Comparison of ENCODE assay signal across 19 cellular contexts in the genomic region with DNA sequence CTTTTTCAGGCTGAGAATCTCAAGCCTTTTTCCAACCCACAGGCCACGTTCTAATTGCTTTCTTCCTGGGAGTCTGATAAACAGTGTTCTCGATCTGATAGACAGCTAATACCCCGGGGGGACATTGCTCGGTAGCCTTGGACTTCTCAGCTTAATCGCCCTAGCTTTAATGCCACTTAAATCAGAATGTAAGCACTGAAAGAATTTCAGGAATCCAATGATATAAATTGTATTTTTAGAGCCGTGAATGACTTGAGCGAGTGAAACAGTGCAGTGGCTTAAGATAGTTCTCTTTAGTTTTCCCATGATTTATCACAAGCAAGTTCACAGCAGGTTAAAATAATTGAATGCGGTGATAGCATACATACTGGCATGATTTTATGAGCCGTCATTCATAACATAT.
DNase-seq lines count a peak whose midpoint lies in the region; ATAC-seq and TF ChIP-seq lines count a peak whose summit lies in the region.
"Had no signal": no experiment of that assay in that cellular context is flagged by ENCODE, and none has a peak within 500 bp of the region (broad histone marks: within the 10 kb centered on the region; RNA-seq: fewer than 3 reads in every experiment).

No MANE protein-coding gene starts in this region.

- no peak overlapping the region for H3K9ac ChIP-seq in smooth muscle cell (ENCODE audit: low read depth)
- H3K9ac ChIP-seq: parathyroid adenoma had no signal

- H3K27ac ChIP-seq in brain microvascular endothelial cell (peak overlapping the region; percentile 78), smooth muscle cell (ENCODE audit: low read depth) (peak overlapping the region; percentile 43)
- H3K27ac ChIP-seq: parathyroid adenoma had no signal

- H3K4me3 Mint-ChIP-seq in T-helper 17 cell: no peak overlapping the region
- H3K4me3 Mint-ChIP-seq: activated T-helper 1 cell treated with anti-CD3 and anti-CD28 coated beads, Interleukin-12 subunit alpha, Interleukin-12 subunit beta, Interleukin-2, Interleukin-4 antibody, amounts not matched to agents 30 ng/mL and 10 ng/mL and 1 ng/mL, durations not matched to agents 14 hours and 24 hours and 36 hours; brain; GM23338 had no signal

- no peaks in the 10 kb centered on the region for H3K9me3 ChIP-seq in smooth muscle cell (replicated peaks; ENCODE audit: low read depth)
- H3K9me3 ChIP-seq in T-helper 17 cell (ENCODE audit: control insufficient read depth, low read length, poor library complexity, severe bottlenecking): no peaks in the 10 kb centered on the region
- H3K9me3 ChIP-seq: vagina had no signal

- WGBS in smooth muscle cell (ENCODE audit: low lambda C conversion rate): 8% methylated on average over 9 of the region's 9 CpGs

- peak overlapping the region; percentile 76 for H3K4me2 ChIP-seq in smooth muscle cell
- H3K4me2 ChIP-seq: GM23338 had no signal

- no peaks in the 10 kb centered on the region for H3K36me3 Mint-ChIP-seq in T-helper 17 cell (ENCODE audit: low read depth)
- H3K36me3 Mint-ChIP-seq: brain had no signal

- TF ChIP-seq CTCF in brain microvascular endothelial cell (IDR thresholded peaks at IDR 0.05; ENCODE audit: low read depth, low read length, missing control alignments): no peak
- TF ChIP-seq CTCF in smooth muscle cell (IDR thresholded peaks at IDR 0.05; ENCODE audit: borderline replicate concordance, insufficient read depth, poor library complexity, severe bottlenecking): no peak

- H3K36me3 ChIP-seq in brain microvascular endothelial cell (replicated peaks) (no peaks in the 10 kb centered on the region), smooth muscle cell (ENCODE audit: low read depth) (no peaks in the 10 kb centered on the region)
- H3K36me3 ChIP-seq: vagina had no signal

- H3K27me3 Mint-ChIP-seq in T-helper 17 cell: no peaks in the 10 kb centered on the region

- ATAC-seq in HG03108 (IDR thresholded peaks at IDR 0.05; ENCODE audit: unreplicated experiment) (no peak), T-helper 17 cell (no peak)
- ATAC-seq: GM23338 had no signal

- H3K27me3 ChIP-seq in brain microvascular endothelial cell (replicated peaks) (no peaks in the 10 kb centered on the region), smooth muscle cell (ENCODE audit: low read depth) (no peaks in the 10 kb centered on the region)
- H3K27me3 ChIP-seq: vagina had no signal

- H3K4me1 Mint-ChIP-seq in T-helper 17 cell: no peaks in the 10 kb centered on the region
- H3K4me1 Mint-ChIP-seq: GM23338 had no signal

- peak; percentile 14 for DNase-seq in GM03348 (ENCODE audit: low spot score)
- peak; percentile 75 for DNase-seq in brain microvascular endothelial cell
- DNase-seq in hepatic stellate cell (ENCODE audit: low spot score): peak; percentile 57
- DNase-seq in smooth muscle cell (lab: John Stamatoyannopoulos, UW; ENCODE audit: unreplicated experiment): no peak
- no peak for DNase-seq in SW480 (ENCODE audit: low spot score)
- DNase-seq in T-helper 17 cell: no peak
- no peak for DNase-seq in NCI-H2029 (lab: John Stamatoyannopoulos, UW)
- DNase-seq: activated CD4-positive, alpha-beta T cell treated with anti-CD3 and anti-CD28 coated beads, Interleukin-2, amount 50 U/mL, for 1 hour; C1 segment of cervical spinal cord; GDM1; mammary epithelial cell; NCI-H1930; NCI-H82 had no signal

- peaks cover 6% of the 10 kb centered on the region for H3K4me1 ChIP-seq in smooth muscle cell (ENCODE audit: low read depth)
- H3K4me1 ChIP-seq: parathyroid adenoma, vagina had no signal

- H3K4me3 ChIP-seq in brain microvascular endothelial cell (ENCODE audit: low read depth, low read length): peak overlapping the region; percentile 13
- no peak overlapping the region for H3K4me3 ChIP-seq in smooth muscle cell
- H3K4me3 ChIP-seq: GM23338, vagina had no signal

- H3F3A ChIP-seq in smooth muscle cell (ENCODE audit: low read depth): no peaks in the 10 kb centered on the region

- in situ Hi-C loops in brain microvascular endothelial cell (cut with HindIII; ENCODE audit: low pct_ligation_motif_present, low sequenced_read_pairs): no loop called here

- no peaks in the 10 kb centered on the region for H4K20me1 ChIP-seq in smooth muscle cell (ENCODE audit: low read depth)

- H3K27ac Mint-ChIP-seq in T-helper 17 cell: no peak overlapping the region
- H3K27ac Mint-ChIP-seq: activated T-helper 1 cell treated with anti-CD3 and anti-CD28 coated beads, Interleukin-12 subunit alpha, Interleukin-12 subunit beta, Interleukin-2, Interleukin-4 antibody, amounts not matched to agents 30 ng/mL and 10 ng/mL and 1 ng/mL, durations not matched to agents 14 hours and 24 hours and 36 hours; GM23338 had no signal

- peak overlapping the region; percentile 8 for H2AFZ ChIP-seq in smooth muscle cell (ENCODE audit: low read depth)
- H2AFZ ChIP-seq: GM23338, parathyroid adenoma had no signal

- no peaks in the 10 kb centered on the region for H3K79me2 ChIP-seq in smooth muscle cell (ENCODE audit: low read depth)
- H3K79me2 ChIP-seq: parathyroid adenoma had no signal

Comparison
In these comparisons a context has a peak if more than half of its experiments do, and no peak if none do; other contexts are left out.
1. DNase-seq: peak in GM03348 (single experiment), brain microvascular endothelial cell (single experiment) and hepatic stellate cell (single experiment); none in smooth muscle cell (single experiment), SW480 (single experiment), T-helper 17 cell (0 of 3) and NCI-H2029 (single experiment).